ENCODE assay signal across 8 cellular contexts in genomic region chrX:24371391-24371972, GRCh38. TPM values are rescaled to one million over a fixed set of nuclear protein-coding genes. Genes with fewer than 3 reads are reported as not detected.
DNase-seq lines count a peak whose midpoint lies in the region; ATAC-seq and TF ChIP-seq lines count a peak whose summit lies in the region.

No MANE protein-coding gene starts in this region.

- no peaks in the 10 kb centered on the region for H3K27me3 ChIP-seq in lower lobe of right lung (ENCODE audit: low read depth)

- peak; percentile 52 for DNase-seq in Daoy (ENCODE audit: low read depth)
- peak; percentile 75 for DNase-seq in HEK293T (ENCODE audit: extremely low spot score)
- peak; percentile 4 for DNase-seq in NCI-H2171 (lab: John Stamatoyannopoulos, UW)
- DNase-seq in activated CD4-positive, alpha-beta T cell treated with anti-CD3 and anti-CD28 coated beads for 36 hours = peak; percentile 75
- DNase-seq in choroid plexus epithelial cell (ENCODE audit: low read depth) = peak; percentile 67
- no peak for DNase-seq in lower lobe of right lung
- DNase-seq in stimulated activated CD8-positive, alpha-beta memory T cell treated with anti-CD3 and anti-CD28 coated beads, Interleukin-15, amount 100 ng/mL, for 48 hours (ENCODE audit: low read depth in 2 of 2) = peak; percentile 18 to 47

- no peaks in the 10 kb centered on the region for H3K9me3 Mint-ChIP-seq in activated CD4-positive, alpha-beta T cell treated with anti-CD3 and anti-CD28 coated beads for 36 hours (ENCODE audit: low read depth)

- no peaks in the 10 kb centered on the region for H3K27me3 Mint-ChIP-seq in activated CD4-positive, alpha-beta T cell treated with anti-CD3 and anti-CD28 coated beads for 36 hours

- no peaks in the 10 kb centered on the region for H3K4me1 ChIP-seq in lower lobe of right lung

- H3K27ac Mint-ChIP-seq in activated CD4-positive, alpha-beta T cell treated with anti-CD3 and anti-CD28 coated beads for 36 hours = peak overlapping the region; percentile 58

- H3K36me3 ChIP-seq in lower lobe of right lung = no peaks in the 10 kb centered on the region

- H3K9me3 ChIP-seq in lower lobe of right lung = no peaks in the 10 kb centered on the region

- intact Hi-C loops in activated CD4-positive, alpha-beta T cell treated with anti-CD3 and anti-CD28 coated beads for 36 hours (cut with DNase I, micrococcal nuclease) = loop anchor here (1.0 to 10.0 kb wide), 7 partner anchors 77 to 771 kb away; partner anchors contain the start of gene POLA1 (in 1 of the 2)
- intact Hi-C loops in lower lobe of right lung (cut with DNase I) = no loop called here

- TF ChIP-seq CTCF in choroid plexus epithelial cell (conservative IDR thresholded peaks at IDR 0.05; ENCODE audit: low read depth, low read length) (peak; percentile 67), lower lobe of right lung (IDR thresholded peaks at IDR 0.05) (peak; percentile 56)

- no peaks in the 10 kb centered on the region for H3K36me3 Mint-ChIP-seq in activated CD4-positive, alpha-beta T cell treated with anti-CD3 and anti-CD28 coated beads for 36 hours (ENCODE audit: low read depth)

- no peak overlapping the region for H3K27ac ChIP-seq in lower lobe of right lung

- peaks cover 26% of the 10 kb centered on the region for H3K4me1 Mint-ChIP-seq in activated CD4-positive, alpha-beta T cell treated with anti-CD3 and anti-CD28 coated beads for 36 hours

- CTCF ChIA-PET in HEK293T (lab: Yijun Ruan, JAX) = interaction anchor here (0.6 to 2.1 kb wide), 16 partner anchors 8 to 753 kb away, joined by 3 to 10 read pairs (median 4); no protein-coding TSS in a partner anchor
- CTCF ChIA-PET in activated CD4-positive, alpha-beta T cell treated with anti-CD3 and anti-CD28 coated beads for 36 hours (lab: Charles Lee) = interaction anchor here (0.6 to 4.2 kb wide), 20 partner anchors 9 to 750 kb away, joined by 3 to 30 read pairs (median 4); no protein-coding TSS in a partner anchor

- POLR2A ChIA-PET in HEK293T (lab: Yijun Ruan, JAX) = no interaction called here
- POLR2A ChIA-PET in activated CD4-positive, alpha-beta T cell treated with anti-CD3 and anti-CD28 coated beads for 36 hours (lab: Charles Lee) = no interaction called here

- H3K4me3 ChIP-seq in choroid plexus epithelial cell (ENCODE audit: low read depth, low read length) = no peak overlapping the region
- H3K4me3 ChIP-seq in lower lobe of right lung = no peak overlapping the region

- peak overlapping the region; percentile 35 for H3K4me3 Mint-ChIP-seq in activated CD4-positive, alpha-beta T cell treated with anti-CD3 and anti-CD28 coated beads for 36 hours

- ATAC-seq in activated CD4-positive, alpha-beta T cell treated with anti-CD3 and anti-CD28 coated beads for 36 hours = peak; percentile 64
- ATAC-seq in lower lobe of right lung (peak; percentile 56 to 75), HG03039 (IDR thresholded peaks at IDR 0.05; ENCODE audit: unreplicated experiment) (no peak)

TF ChIP-seq in HEK293T, 16 proteins besides CTCF, POLR2A, EP300 and RAD21:
- TF ChIP-seq FOXM1 (IDR thresholded peaks at IDR 0.05; ENCODE audit: borderline replicate concordance) = no peak

RNA-seq across cellular contexts. Expression of gene SUPT20HL1, which starts 11.0 kb away (rescaled TPM):
- not detected in 2 replicates for total RNA-seq in Daoy (2014; rRNA removed; shearing (Covaris generic))
- under 1 TPM in 1 of 2 experiments, not detected in 1; 0.07 TPM for total RNA-seq in activated CD4-positive, alpha-beta T cell treated with anti-CD3 and anti-CD28 coated beads for 36 hours
- not detected for total RNA-seq in lower lobe of right lung

RNA-seq across cellular contexts. Expression of gene SUPT20HL2, which starts 57.6 kb away (rescaled TPM):
- not detected in 2 replicates for total RNA-seq in Daoy (2014; rRNA removed; shearing (Covaris generic))
- total RNA-seq in activated CD4-positive, alpha-beta T cell treated with anti-CD3 and anti-CD28 coated beads for 36 hours = not detected
- not detected for total RNA-seq in lower lobe of right lung
